In genomic region chr7:11427686-11428273, GRCh38 we compare ENCODE assay signal across 8 cellular contexts.
A peak's percentile ranks its signal among the peaks of the same experiment; 100 is the strongest.
DNase-seq lines count a peak whose midpoint lies in the region; ATAC-seq, FAIRE-seq and TF ChIP-seq lines count a peak whose summit lies in the region.

No MANE protein-coding gene starts in this region.

- H3K27me3 ChIP-seq in GM23338 (ENCODE audit: insufficient read depth) (no peaks in the 10 kb centered on the region), SU-DHL-6 (ENCODE audit: low read length) (no peaks in the 10 kb centered on the region)

- peak; percentile 56; the same call in 2 of the 3 replicates for ATAC-seq in GM23338

- no peaks in the 10 kb centered on the region for H3K9me2 ChIP-seq in GM23338 (ENCODE audit: insufficient read depth)
- no peaks in the 10 kb centered on the region for H3K9me2 ChIP-seq in SU-DHL-6 (replicated peaks; ENCODE audit: insufficient read depth, low read length)

- H3K27ac ChIP-seq in GM23338 (ENCODE audit: low read depth) (no peak overlapping the region), SU-DHL-6 (ENCODE audit: low read depth, low read length) (no peak overlapping the region)

- H4K20me1 ChIP-seq in GM23338 (replicated peaks; ENCODE audit: insufficient read depth) (no peaks in the 10 kb centered on the region), SU-DHL-6 (ENCODE audit: low read depth, low read length) (no peaks in the 10 kb centered on the region)

- no peak overlapping the region for H3K4me3 Mint-ChIP-seq in GM23338

- TF ChIP-seq CTCF in GM23338 (conservative IDR thresholded peaks at IDR 0.05; ENCODE audit: low read depth in 2 of 2), result peak; percentile 83 to 94
- TF ChIP-seq CTCF in SU-DHL-6 (IDR thresholded peaks at IDR 0.05; ENCODE audit: insufficient read depth, low read length, poor library complexity, severe bottlenecking), result peak; percentile 89

- DNase-seq in EH (ENCODE audit: low read depth) (peak; percentile 40), GM23338 (ENCODE audit: low spot score) (peak; percentile 81), NCI-H1092 (lab: John Stamatoyannopoulos, UW) (peak; percentile 43), frontal cortex (ENCODE audit: low spot score in 2 of 2) (peak; percentile 22 to 48), skeletal muscle cell (ENCODE audit: low read depth) (peak; percentile 27)
- DNase-seq in stimulated activated CD4-positive, alpha-beta T cell treated with anti-CD3 and anti-CD28 coated beads, Interleukin-4, amount 100 ng/mL, for 1 hour, result no peak
- no peak for DNase-seq in NK-92 treated with Interleukin-12 subunit alpha and Interleukin-12 subunit beta, amount 100 ng/mL, for 24 hours (lab: John Stamatoyannopoulos, UW)

- H3K9me3 ChIP-seq in SU-DHL-6 (ENCODE audit: insufficient read depth, low read length), result no peaks in the 10 kb centered on the region

- no peaks in the 10 kb centered on the region for H3K36me3 ChIP-seq in GM23338 (ENCODE audit: insufficient read depth)
- no peaks in the 10 kb centered on the region for H3K36me3 ChIP-seq in SU-DHL-6 (ENCODE audit: low read length)

- H3K79me2 ChIP-seq in GM23338 (replicated peaks; ENCODE audit: insufficient read depth) (no peaks in the 10 kb centered on the region), SU-DHL-6 (ENCODE audit: insufficient read depth, low read length) (no peaks in the 10 kb centered on the region)

- H3K4me1 ChIP-seq in GM23338 (ENCODE audit: insufficient read depth), result no peaks in the 10 kb centered on the region

- peak; percentile 96 for FAIRE-seq in frontal cortex (lab: Jason Lieb, UNC)

- H3K9me3 Mint-ChIP-seq in GM23338, result no peaks in the 10 kb centered on the region

- H3K4me1 Mint-ChIP-seq in GM23338, result peaks cover 10% of the 10 kb centered on the region; the same call in 2 of the 3 replicates

- no peak overlapping the region for H3K4me3 ChIP-seq in GM23338
- H3K4me3 ChIP-seq in SU-DHL-6 (ENCODE audit: insufficient read depth, low read length, poor library complexity, severe bottlenecking), result no peak overlapping the region
- H3K4me3 ChIP-seq in skeletal muscle cell (ENCODE audit: low read depth, low read length), result no peak overlapping the region

- H3F3A ChIP-seq in GM23338 (replicated peaks; ENCODE audit: low read depth) (no peaks in the 10 kb centered on the region), SU-DHL-6 (ENCODE audit: insufficient read depth) (no peaks in the 10 kb centered on the region)

- no peaks in the 10 kb centered on the region for H3K27me3 Mint-ChIP-seq in GM23338 (ENCODE audit: insufficient read depth, low read depth, poor library complexity)

- H3K4me2 ChIP-seq in GM23338, result no peak overlapping the region
- no peak overlapping the region for H3K4me2 ChIP-seq in SU-DHL-6 (ENCODE audit: low read depth, low read length, poor library complexity, severe bottlenecking)

- H3K9ac ChIP-seq in SU-DHL-6 (ENCODE audit: low read length), result no peak overlapping the region

- H3K27ac Mint-ChIP-seq in GM23338, result no peak overlapping the region

- H2AFZ ChIP-seq in GM23338 (no peak overlapping the region), SU-DHL-6 (ENCODE audit: low read depth, low read length, severe bottlenecking) (no peak overlapping the region)

- no peaks in the 10 kb centered on the region for H3K36me3 Mint-ChIP-seq in GM23338 (ENCODE audit: low read depth)

TF ChIP-seq in GM23338, 12 proteins besides CTCF, POLR2A, EP300 and RAD21:
- TF ChIP-seq STAT1 (IDR thresholded peaks at IDR 0.05; ENCODE audit: unreplicated experiment) (no peak), EZH2 (IDR thresholded peaks at IDR 0.05; ENCODE audit: low read depth, unreplicated experiment) (no peak), REST (IDR thresholded peaks at IDR 0.05; ENCODE audit: unreplicated experiment) (no peak), NANOG (IDR thresholded peaks at IDR 0.05; ENCODE audit: borderline replicate concordance) (no peak), ETS1 (IDR thresholded peaks at IDR 0.05) (no peak)

Comparison
In these comparisons a context has a peak if more than half of its experiments do, and no peak if none do; other contexts are left out.
1. DNase-seq: peak in EH (single experiment), GM23338 (single experiment), NCI-H1092 (single experiment), frontal cortex (2 of 2) and skeletal muscle cell (single experiment); none in stimulated activated CD4-positive, alpha-beta T cell treated with anti-CD3 and anti-CD28 coated beads, Interleukin-4, amount 100 ng/mL, for 1 hour (single experiment) and NK-92 treated with Interleukin-12 subunit alpha and Interleukin-12 subunit beta, amount 100 ng/mL, for 24 hours (single experiment).